9 cellular contexts compared by ENCODE assay signal in the genomic region with DNA sequence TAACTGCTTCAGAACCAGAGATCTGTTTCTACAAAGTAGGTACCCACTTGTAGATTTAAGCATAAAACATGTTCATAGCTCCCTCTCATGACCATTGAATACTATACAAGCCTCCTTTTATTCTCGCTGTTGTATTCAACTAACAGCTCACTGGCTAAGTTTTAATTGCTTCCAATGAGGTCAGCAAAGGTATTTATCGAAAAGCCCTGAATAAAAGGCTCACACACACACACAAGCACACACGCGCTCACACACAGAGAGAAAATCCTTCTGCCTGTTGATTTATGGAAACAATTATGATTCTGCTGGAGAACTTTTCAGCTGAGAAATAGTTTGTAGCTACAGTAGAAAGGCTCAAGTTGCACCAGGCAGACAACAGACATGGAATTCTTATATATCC. TPM values are rescaled to one million over a fixed set of nuclear protein-coding genes. Genes with fewer than 3 reads are reported as not detected.
DNase-seq lines count a peak whose midpoint lies in the region; ATAC-seq and TF ChIP-seq lines count a peak whose summit lies in the region.
"Had no signal": no experiment of that assay in that cellular context is flagged by ENCODE, and none has a peak within 500 bp of the region (broad histone marks: within the 10 kb centered on the region; RNA-seq: fewer than 3 reads in every experiment).

Gene FGF7, plus strand, starts transcription at position 222 of the 400 bp plus-strand sequence. CDS start 1,056 bp downstream, outside the sequence.

- no peak for TF ChIP-seq CTCF in colonic mucosa (IDR thresholded peaks at IDR 0.05)
- TF ChIP-seq CTCF in upper lobe of left lung (IDR thresholded peaks at IDR 0.05) = no peak

- H3K36me3 ChIP-seq in colonic mucosa = no peaks in the 10 kb centered on the region
- H3K36me3 ChIP-seq in mesodermal cell (ENCODE audit: control insufficient read depth, insufficient read depth, low read length) = no peaks in the 10 kb centered on the region
- H3K36me3 ChIP-seq in upper lobe of left lung = no peaks in the 10 kb centered on the region

- no peaks in the 10 kb centered on the region for H3K9me3 ChIP-seq in colonic mucosa
- no peaks in the 10 kb centered on the region for H3K9me3 ChIP-seq in mesodermal cell (ENCODE audit: control insufficient read depth, low read length)
- no peaks in the 10 kb centered on the region for H3K9me3 ChIP-seq in upper lobe of left lung
- H3K9me3 ChIP-seq: A549 had no signal

- ATAC-seq in upper lobe of left lung (ENCODE audit: low FRiP score in 2 of 2) = peak; percentile 57 to 80
- no peak for ATAC-seq in activated CD4-positive, CD25-positive, alpha-beta regulatory T cell treated with anti-CD3 and anti-CD28 coated beads, Interleukin-2, amount 50 U/mL, for 24 hours
- ATAC-seq in HG03442 (IDR thresholded peaks at IDR 0.05; ENCODE audit: unreplicated experiment) = no peak
- ATAC-seq in GM21423 (IDR thresholded peaks at IDR 0.05; ENCODE audit: unreplicated experiment) = no peak
- ATAC-seq: A549 had no signal

- peak within 1 kb of the TSS; percentile 16 for H3K4me3 ChIP-seq in colonic mucosa
- H3K4me3 ChIP-seq in mesodermal cell (ENCODE audit: extremely low read depth, insufficient read depth, low read length, poor library complexity, severe bottlenecking) = no peak within 1 kb of the TSS
- peak within 1 kb of the TSS in 3 of 4 donors; percentile 17 to 36 (median 35) for H3K4me3 ChIP-seq in upper lobe of left lung
- H3K4me3 ChIP-seq: A549 had no signal

- TF ChIP-seq POLR2A in upper lobe of left lung (IDR thresholded peaks at IDR 0.05) = no peak

- no peak for TF ChIP-seq EP300 in upper lobe of left lung (IDR thresholded peaks at IDR 0.05)

- H3K9ac ChIP-seq in colonic mucosa (ENCODE audit: low read depth in 2 of 2, low read length in 2 of 2) = peak within 1 kb of the TSS in 1 of 2 donors; percentile 14

- peak; percentile 3 for DNase-seq in NCI-H82 (lab: John Stamatoyannopoulos, UW)
- no peak for DNase-seq in NCI-H82 treated with DMSO at 0.1 percent for 48 hours (lab: John Stamatoyannopoulos, UW; ENCODE audit: unreplicated experiment)
- no peak for DNase-seq in colonic mucosa
- no peak for DNase-seq in upper lobe of left lung

- intact Hi-C loops in colonic mucosa (cut with DNase I) = loop anchor here (5.0 to 10.0 kb wide), 3 partner anchors 186 to 722 kb away; no protein-coding TSS in a partner anchor

- peak within 1 kb of the TSS; percentile 13 for H3K27ac ChIP-seq in colonic mucosa
- H3K27ac ChIP-seq in mesodermal cell (ENCODE audit: low read depth, low read length, severe bottlenecking) = peak within 1 kb of the TSS; percentile 43
- peak within 1 kb of the TSS in 2 of 4 donors; percentile 5 to 16 for H3K27ac ChIP-seq in upper lobe of left lung
- H3K27ac ChIP-seq: A549 had no signal

- no peaks in the 10 kb centered on the region for H3K27me3 ChIP-seq in colonic mucosa
- H3K27me3 ChIP-seq in upper lobe of left lung = no peaks in the 10 kb centered on the region

- H3K4me1 ChIP-seq in colonic mucosa (no peaks in the 10 kb centered on the region), mesodermal cell (ENCODE audit: control insufficient read depth, insufficient read depth, low read length, poor library complexity, severe bottlenecking) (no peaks in the 10 kb centered on the region), upper lobe of left lung (no peaks in the 10 kb centered on the region)
- H3K4me1 ChIP-seq: A549 had no signal

- WGBS in mesodermal cell (ENCODE audit: insufficient coverage in 2 of 2), 2 experiments = 86% methylated on average over 1 of the region's 4 CpGs; no CpG with 5 or more reads in 1 of the 2 experiments
- 59 to 68% methylated on average over 4 of the region's 4 CpGs for WGBS in upper lobe of left lung, 2 donors

RNA-seq across cellular contexts. Expression of gene FGF7, which starts in this region (rescaled TPM):
- 10 to 100 TPM in 1 of 2 donors, 1 to 10 TPM in 1; 3.7 to 13.3 TPM for total RNA-seq in colonic mucosa
- polyA plus RNA-seq in mesodermal cell (2013, experiment 1 of 2) = 0.18 TPM
- 0.46 TPM for polyA plus RNA-seq in mesodermal cell (2013, experiment 2 of 2)
- total RNA-seq in upper lobe of left lung = 10 to 100 TPM in 3 of 6 donors, 1 to 10 TPM in 3; 7.2 to 33.7 (median 9.4) TPM
- polyA plus RNA-seq: A549 had no signal

Comparison
In these comparisons a context has a peak if more than half of its experiments do, and no peak if none do; other contexts are left out.
1. ATAC-seq: peak in upper lobe of left lung (2 of 2); none in activated CD4-positive, CD25-positive, alpha-beta regulatory T cell treated with anti-CD3 and anti-CD28 coated beads, Interleukin-2, amount 50 U/mL, for 24 hours (0 of 2), HG03442 (single experiment) and GM21423 (single experiment).